8 cellular contexts compared by ENCODE assay signal in genomic region chr11:119095066-119095880, GRCh38. TPM values are rescaled to one million over a fixed set of nuclear protein-coding genes. Genes with fewer than 3 reads are reported as not detected.
A peak's percentile ranks its signal among the peaks of the same experiment; 100 is the strongest.
DNase-seq lines count a peak whose midpoint lies in the region; ATAC-seq and TF ChIP-seq lines count a peak whose summit lies in the region.

No MANE protein-coding gene starts in this region.

- no peaks in the 10 kb centered on the region for H3K9me3 Mint-ChIP-seq in activated B cell treated with CpG ODN at 0.5 μM for 24 hours
- H3K9me3 Mint-ChIP-seq in immature natural killer cell = peaks cover 0 to 2% (median 0%) of the 10 kb centered on the region in 6 donors

- peaks cover 14% of the 10 kb centered on the region for H4K20me1 ChIP-seq in smooth muscle cell (ENCODE audit: low read depth)

- H3K36me3 Mint-ChIP-seq in activated B cell treated with CpG ODN at 0.5 μM for 24 hours (ENCODE audit: low read depth) = peaks cover 53% of the 10 kb centered on the region
- peaks cover 11 to 25% (median 12%) of the 10 kb centered on the region in 3 donors for H3K36me3 Mint-ChIP-seq in immature natural killer cell

- POLR2A ChIA-PET in activated B cell treated with CpG ODN at 0.5 μM for 24 hours (lab: Charles Lee) = interaction anchor here (0.6 to 3.1 kb wide), 31 partner anchors 10 to 736 kb away, joined by 3 to 69 read pairs (median 5); partner anchors contain the start of genes ABCG4, C2CD2L, CENATAC and DDX6

- peaks cover 38% of the 10 kb centered on the region for H3K79me2 ChIP-seq in smooth muscle cell (ENCODE audit: low read depth)

- H3K9me3 ChIP-seq in smooth muscle cell (replicated peaks; ENCODE audit: low read depth) = no peaks in the 10 kb centered on the region

- peak overlapping the region; percentile 92 for H3K4me2 ChIP-seq in smooth muscle cell

- H3K27ac Mint-ChIP-seq in activated B cell treated with CpG ODN at 0.5 μM for 24 hours = peak overlapping the region; percentile 89
- peak overlapping the region; percentile 89 to 96 (median 92) for H3K27ac Mint-ChIP-seq in immature natural killer cell

- H3K27ac ChIP-seq in smooth muscle cell (ENCODE audit: low read depth) = peak overlapping the region; percentile 69

- intact Hi-C loops in activated B cell treated with CpG ODN at 0.5 μM for 24 hours (cut with micrococcal nuclease) = loop anchor here (1.0 kb wide), 9 partner anchors 10 to 102 kb away; partner anchors contain the start of genes C2CD2L, CENATAC, HINFP and HYOU1

- DNase-seq in AG09319 (ENCODE audit: extremely low read depth, low read depth) = peak; percentile 99
- peak; percentile 98 for DNase-seq in NCI-H226
- DNase-seq in activated B cell treated with CpG ODN at 0.5 μM for 24 hours = peak; percentile 96
- DNase-seq in central memory CD4-positive, alpha-beta T cell = peak; percentile 100
- peak; percentile 100 for DNase-seq in immature natural killer cell
- peak; percentile 95 for DNase-seq in smooth muscle cell (lab: John Stamatoyannopoulos, UW; ENCODE audit: unreplicated experiment)

- H2AFZ ChIP-seq in smooth muscle cell (ENCODE audit: low read depth) = no peak overlapping the region

- ATAC-seq in GM19025 (IDR thresholded peaks at IDR 0.05; ENCODE audit: low read depth, unreplicated experiment) (peak; percentile 68), HG03280 (IDR thresholded peaks at IDR 0.05; ENCODE audit: unreplicated experiment) (peak; percentile 82), activated B cell treated with CpG ODN at 0.5 μM for 24 hours (ENCODE audit: low read depth) (peak; percentile 87)

- H3K36me3 ChIP-seq in smooth muscle cell (ENCODE audit: low read depth) = no peaks in the 10 kb centered on the region

- peak overlapping the region; percentile 70 for H3K4me3 ChIP-seq in smooth muscle cell

- H3F3A ChIP-seq in smooth muscle cell (ENCODE audit: low read depth) = peaks cover 14% of the 10 kb centered on the region

- peak overlapping the region; percentile 59 for H3K9ac ChIP-seq in smooth muscle cell (ENCODE audit: low read depth)

- H3K27me3 Mint-ChIP-seq in activated B cell treated with CpG ODN at 0.5 μM for 24 hours (no peaks in the 10 kb centered on the region), immature natural killer cell (ENCODE audit: low read depth in 3 of 3) (peaks cover 12 to 16% (median 14%) of the 10 kb centered on the region in 3 donors)

- 1% methylated on average over 77 of the region's 79 CpGs for WGBS in smooth muscle cell (ENCODE audit: low lambda C conversion rate)

- CTCF ChIA-PET in activated B cell treated with CpG ODN at 0.5 μM for 24 hours (lab: Charles Lee) = interaction anchor here (0.9 to 1.9 kb wide), 5 partner anchors 10 to 101 kb away, joined by 3 to 9 read pairs (median 5); partner anchors contain the start of genes HINFP, HMBS and VPS11

- H3K27me3 ChIP-seq in smooth muscle cell (ENCODE audit: low read depth) = no peaks in the 10 kb centered on the region

- TF ChIP-seq CTCF in AG09319 (IDR thresholded peaks at IDR 0.05; ENCODE audit: low read depth, low read length) = no peak; the same call in 1 of the 2 replicates
- no peak for TF ChIP-seq CTCF in activated B cell treated with CpG ODN at 0.5 μM for 24 hours (IDR thresholded peaks at IDR 0.05)
- no peak for TF ChIP-seq CTCF in smooth muscle cell (IDR thresholded peaks at IDR 0.05; ENCODE audit: borderline replicate concordance, insufficient read depth, poor library complexity, severe bottlenecking)

- H3K4me3 Mint-ChIP-seq in activated B cell treated with CpG ODN at 0.5 μM for 24 hours (peak overlapping the region; percentile 92), immature natural killer cell (peak overlapping the region; percentile 84 to 92 (median 89))

- H3K4me1 ChIP-seq in smooth muscle cell (ENCODE audit: low read depth) = peaks cover 8% of the 10 kb centered on the region

- peaks cover 50% of the 10 kb centered on the region for H3K4me1 Mint-ChIP-seq in activated B cell treated with CpG ODN at 0.5 μM for 24 hours
- peaks cover 39 to 44% of the 10 kb centered on the region in 2 donors for H3K4me1 Mint-ChIP-seq in immature natural killer cell

RNA-seq across cellular contexts. Expression of gene DPAGT1, which starts 6.4 kb away (rescaled TPM):
- total RNA-seq in activated B cell treated with CpG ODN at 0.5 μM for 24 hours = 31.0 and 33.1 TPM in 2 replicates
- 10 to 100 TPM; 23.7 to 47.4 (median 44.5) TPM for polyA plus RNA-seq in immature natural killer cell
- 26.2 and 40.5 TPM in 2 replicates for total RNA-seq in smooth muscle cell
- polyA plus RNA-seq in smooth muscle cell = 68.1 and 73.7 TPM in 2 replicates

RNA-seq across cellular contexts. Expression of gene HMBS, which starts 10.6 kb away (rescaled TPM):
- total RNA-seq in activated B cell treated with CpG ODN at 0.5 μM for 24 hours (17.5 and 26.9 TPM in 2 replicates), smooth muscle cell (13.9 and 33.7 TPM in 2 replicates)
- polyA plus RNA-seq in immature natural killer cell (10 to 100 TPM in 2 of 3 donors, 1 to 10 TPM in 1; 7.6 to 19.0 (median 11.9) TPM), smooth muscle cell (39.9 and 43.4 TPM in 2 replicates)

RNA-seq across cellular contexts. Expression of gene C2CD2L, which starts 11.9 kb away (rescaled TPM):
- total RNA-seq in activated B cell treated with CpG ODN at 0.5 μM for 24 hours (6.5 and 6.7 TPM in 2 replicates), smooth muscle cell (4.8 and 10.6 TPM in 2 replicates)
- polyA plus RNA-seq in immature natural killer cell (1 to 10 TPM; 1.0 to 7.7 (median 2.6) TPM), smooth muscle cell (7.2 and 9.2 TPM in 2 replicates)

RNA-seq across cellular contexts. Expression of gene HINFP, which starts 26.1 kb away (rescaled TPM):
- total RNA-seq in activated B cell treated with CpG ODN at 0.5 μM for 24 hours (47.8 and 62.6 TPM in 2 replicates), smooth muscle cell (17.3 and 18.6 TPM in 2 replicates)
- polyA plus RNA-seq in immature natural killer cell (10 to 100 TPM in 2 of 3 donors, 1 to 10 TPM in 1; 9.2 to 18.6 (median 11.0) TPM), smooth muscle cell (11.2 and 15.6 TPM in 2 replicates)

RNA-seq across cellular contexts. Expression of gene VPS11, which starts 27.7 kb away (rescaled TPM):
- total RNA-seq in activated B cell treated with CpG ODN at 0.5 μM for 24 hours (49.6 and 53.6 TPM in 2 replicates), smooth muscle cell (32.3 and 33.8 TPM in 2 replicates)
- polyA plus RNA-seq in immature natural killer cell (10 to 100 TPM; 33.0 to 58.8 (median 49.3) TPM), smooth muscle cell (33.1 and 38.7 TPM in 2 replicates)

Comparison
In these comparisons a context has a peak if more than half of its experiments do, and no peak if none do; other contexts are left out.
1. Peak in every context shown above with its lines: DNase-seq, ATAC-seq, H3K4me3 ChIP-seq and H3K27ac ChIP-seq.